Comparison of ENCODE assay signal across 14 cellular contexts in the genomic region with DNA sequence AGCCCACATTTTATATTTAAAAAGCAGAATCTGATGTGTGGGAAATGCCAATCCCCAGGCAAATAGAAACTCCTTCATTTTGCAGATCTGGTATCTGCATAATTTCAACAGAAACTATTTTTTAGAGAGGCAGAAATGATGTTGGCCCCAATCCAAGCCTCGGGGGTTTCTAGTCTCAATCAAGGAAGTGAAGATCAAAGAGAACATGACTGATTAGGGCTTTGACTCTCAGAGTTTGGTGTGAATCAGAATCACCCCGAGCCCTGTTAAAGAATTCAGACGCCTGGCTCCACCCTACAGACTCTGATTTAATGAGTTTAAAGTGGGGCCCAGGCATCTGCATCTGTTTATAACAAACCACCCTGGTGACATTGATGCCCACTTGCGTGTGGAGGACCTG. TPM values are rescaled to one million over a fixed set of nuclear protein-coding genes. Genes with fewer than 3 reads are reported as not detected.
DNase-seq lines count a peak whose midpoint lies in the region; ATAC-seq and TF ChIP-seq lines count a peak whose summit lies in the region.
"Had no signal": no experiment of that assay in that cellular context is flagged by ENCODE, and none has a peak within 500 bp of the region (broad histone marks: within the 10 kb centered on the region; RNA-seq: fewer than 3 reads in every experiment).

No MANE protein-coding gene starts in this region.

- H3K27ac Mint-ChIP-seq in activated CD4-positive, alpha-beta T cell treated with anti-CD3 and anti-CD28 coated beads, Interleukin-2, amount 10 ng/mL, durations not matched to agents 7 days and 5 days = peak overlapping the region; percentile 46
- H3K27ac Mint-ChIP-seq: activated T-helper 1 cell treated with anti-CD3 and anti-CD28 coated beads, Interleukin-12 subunit alpha, Interleukin-12 subunit beta, Interleukin-2, Interleukin-4 antibody, amounts not matched to agents 30 ng/mL and 10 ng/mL and 1 ng/mL, durations not matched to agents 14 hours and 24 hours and 36 hours; immature natural killer cell; nephron had no signal

- H3K4me2 ChIP-seq in SK-N-SH (no peak overlapping the region), OCI-LY7 (ENCODE audit: low read length) (no peak overlapping the region)

- DNase-seq in SK-N-SH = peak; percentile 38
- no peak for DNase-seq in activated CD4-positive, alpha-beta T cell treated with anti-CD3 and anti-CD28 coated beads, Interleukin-2, amount 10 ng/mL, durations not matched to agents 7 days and 5 days
- peak; percentile 9 for DNase-seq in effector CD8-positive, alpha-beta T cell (lab: John Stamatoyannopoulos, UW)
- DNase-seq in stimulated activated CD8-positive, alpha-beta memory T cell treated with anti-CD3 and anti-CD28 coated beads, Interleukin-4, amount 100 ng/mL, for 48 hours = peak; percentile 75
- DNase-seq in OCI-LY7 (ENCODE audit: low spot score) = no peak
- no peak for DNase-seq in NCI-H345 treated with DMSO at 0.1 percent for 48 hours (lab: John Stamatoyannopoulos, UW; ENCODE audit: unreplicated experiment)
- no peak for DNase-seq in 8988T
- DNase-seq: immature natural killer cell, NCI-H1436 treated with DMSO at 0.1 percent for 48 hours had no signal

- POLR2A ChIA-PET in SK-N-SH (lab: Yijun Ruan, JAX) (no interaction called here), OCI-LY7 (lab: Charles Lee) (interaction anchor here (0.6 kb wide), 1 partner anchor 351 kb away, joined by 4 read pairs; no protein-coding TSS in a partner anchor)
- POLR2A ChIA-PET in activated CD4-positive, alpha-beta T cell treated with anti-CD3 and anti-CD28 coated beads, Interleukin-2, amount 10 ng/mL, durations not matched to agents 7 days and 5 days (lab: Charles Lee) = no interaction called here

- H2AFZ ChIP-seq in SK-N-SH (ENCODE audit: low read depth) = peak overlapping the region; percentile 44; the same call in 1 of the 2 replicates
- no peak overlapping the region for H2AFZ ChIP-seq in OCI-LY7 (ENCODE audit: low read length)

- intact Hi-C loops in OCI-LY7 (cut with micrococcal nuclease; ENCODE audit: unreplicated experiment) = no loop called here

- H3K4me3 ChIP-seq in SK-N-SH (ENCODE audit: low read depth in 2 of 2, low read length in 1 of 2) = no peak overlapping the region
- H3K4me3 ChIP-seq in OCI-LY7 (ENCODE audit: low read depth, low read length, poor library complexity, severe bottlenecking) = no peak overlapping the region

- H3K4me3 Mint-ChIP-seq in activated CD4-positive, alpha-beta T cell treated with anti-CD3 and anti-CD28 coated beads, Interleukin-2, amount 10 ng/mL, durations not matched to agents 7 days and 5 days = no peak overlapping the region
- H3K4me3 Mint-ChIP-seq: activated T-helper 1 cell treated with anti-CD3 and anti-CD28 coated beads, Interleukin-12 subunit alpha, Interleukin-12 subunit beta, Interleukin-2, Interleukin-4 antibody, amounts not matched to agents 30 ng/mL and 10 ng/mL and 1 ng/mL, durations not matched to agents 14 hours and 24 hours and 36 hours; immature natural killer cell; nephron had no signal

- WGBS in SK-N-SH (ENCODE audit: low lambda C conversion rate) = 13% methylated on average over 3 of the region's 4 CpGs

- no peak for TF ChIP-seq RAD21 in SK-N-SH (IDR thresholded peaks at IDR 0.05; ENCODE audit: low read length)

- no peaks in the 10 kb centered on the region for H3K27me3 ChIP-seq in SK-N-SH (ENCODE audit: insufficient read depth)

- no peaks in the 10 kb centered on the region for H3K9me3 ChIP-seq in SK-N-SH
- H3K9me3 ChIP-seq in OCI-LY7 (ENCODE audit: low read length) = no peaks in the 10 kb centered on the region

- CTCF ChIA-PET in SK-N-SH (lab: Yijun Ruan, JAX) (no interaction called here), OCI-LY7 (lab: Charles Lee; ENCODE audit: unreplicated experiment) (no interaction called here)
- CTCF ChIA-PET in activated CD4-positive, alpha-beta T cell treated with anti-CD3 and anti-CD28 coated beads, Interleukin-2, amount 10 ng/mL, durations not matched to agents 7 days and 5 days (lab: Charles Lee) = no interaction called here

- H3K27ac ChIP-seq in SK-N-SH (ENCODE audit: low read depth in 2 of 2, low read length in 1 of 2) (no peak overlapping the region), OCI-LY7 (ENCODE audit: low read depth, low read length, poor library complexity, severe bottlenecking) (no peak overlapping the region)
- H3K27ac ChIP-seq: 22Rv1, epithelial cell of prostate had no signal

- TF ChIP-seq CTCF in SK-N-SH (IDR thresholded peaks at IDR 0.05) (no peak), OCI-LY7 (conservative IDR thresholded peaks at IDR 0.05; ENCODE audit: low read length) (no peak)

- no peaks in the 10 kb centered on the region for H3K36me3 Mint-ChIP-seq in activated CD4-positive, alpha-beta T cell treated with anti-CD3 and anti-CD28 coated beads, Interleukin-2, amount 10 ng/mL, durations not matched to agents 7 days and 5 days (ENCODE audit: low read depth)
- H3K36me3 Mint-ChIP-seq: immature natural killer cell had no signal

- no TSS peak for BruUV-seq in OCI-LY7 (replicated peaks; lab: Mats Ljungman, UMichigan)

- H3K36me3 ChIP-seq in SK-N-SH (replicated peaks in 1 of 2; ENCODE audit: control insufficient read depth in 1 of 2, insufficient read depth in 2 of 2, low read length in 1 of 2) = no peaks in the 10 kb centered on the region
- no peaks in the 10 kb centered on the region for H3K36me3 ChIP-seq in OCI-LY7 (ENCODE audit: insufficient read depth, low read length)

- peaks cover 3% of the 10 kb centered on the region for H3F3A ChIP-seq in SK-N-SH (replicated peaks; ENCODE audit: insufficient read depth)

- H3K27me3 Mint-ChIP-seq in activated CD4-positive, alpha-beta T cell treated with anti-CD3 and anti-CD28 coated beads, Interleukin-2, amount 10 ng/mL, durations not matched to agents 7 days and 5 days = no peaks in the 10 kb centered on the region

- H3K4me1 ChIP-seq in SK-N-SH (ENCODE audit: control insufficient read depth in 1 of 2, insufficient read depth in 2 of 2, low read depth in 1 of 2, low read length in 1 of 2) (peaks cover 0 to 2% of the 10 kb centered on the region in 2 experiments; a peak in 2 of 4 replicates), OCI-LY7 (ENCODE audit: insufficient read depth, low read length, poor library complexity, severe bottlenecking) (no peaks in the 10 kb centered on the region)

- no peak for TF ChIP-seq EP300 in SK-N-SH (IDR thresholded peaks at IDR 0.05; ENCODE audit: borderline replicate concordance in 1 of 2, low read depth in 1 of 2, low read length in 1 of 2)

- peaks cover 4% of the 10 kb centered on the region for H3K4me1 Mint-ChIP-seq in activated CD4-positive, alpha-beta T cell treated with anti-CD3 and anti-CD28 coated beads, Interleukin-2, amount 10 ng/mL, durations not matched to agents 7 days and 5 days
- H3K4me1 Mint-ChIP-seq: immature natural killer cell, nephron had no signal

- H3K9me2 ChIP-seq in SK-N-SH (no peaks in the 10 kb centered on the region), OCI-LY7 (ENCODE audit: insufficient read depth, low read length) (no peaks in the 10 kb centered on the region)

- H4K20me1 ChIP-seq in SK-N-SH (ENCODE audit: insufficient read depth) (no peaks in the 10 kb centered on the region), OCI-LY7 (ENCODE audit: insufficient read depth, low read length) (no peaks in the 10 kb centered on the region)

- no peaks in the 10 kb centered on the region for H3K79me2 ChIP-seq in SK-N-SH (ENCODE audit: insufficient read depth)
- no peaks in the 10 kb centered on the region for H3K79me2 ChIP-seq in OCI-LY7 (ENCODE audit: insufficient read depth, low read depth, low read length)

- no peak overlapping the region for H3K9ac ChIP-seq in SK-N-SH

- ATAC-seq in SK-N-SH treated with all-trans-retinoic acid at 6 μM for 48 hours = no peak

- H3K9me3 Mint-ChIP-seq in activated CD4-positive, alpha-beta T cell treated with anti-CD3 and anti-CD28 coated beads, Interleukin-2, amount 10 ng/mL, durations not matched to agents 7 days and 5 days = no peaks in the 10 kb centered on the region
- H3K9me3 Mint-ChIP-seq: activated T-helper 1 cell treated with anti-CD3 and anti-CD28 coated beads, Interleukin-12 subunit alpha, Interleukin-12 subunit beta, Interleukin-2, Interleukin-4 antibody, amounts not matched to agents 30 ng/mL and 10 ng/mL and 1 ng/mL, durations not matched to agents 14 hours and 24 hours and 36 hours; immature natural killer cell; nephron had no signal

TF ChIP-seq in SK-N-SH, 30 proteins besides CTCF, POLR2A, EP300 and RAD21 (continues in another document):
- TF ChIP-seq, protein P1, sequence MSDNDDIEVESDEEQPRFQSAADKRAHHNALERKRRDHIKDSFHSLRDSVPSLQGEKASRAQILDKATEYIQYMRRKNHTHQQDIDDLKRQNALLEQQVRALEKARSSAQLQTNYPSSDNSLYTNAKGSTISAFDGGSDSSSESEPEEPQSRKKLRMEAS (IDR thresholded peaks at IDR 0.05; ENCODE audit: low read depth) = no peak
- TF ChIP-seq NFIC (IDR thresholded peaks at IDR 0.05; ENCODE audit: borderline replicate concordance) = no peak; the same call in 1 of the 2 replicates
- TF ChIP-seq MEF2A (IDR thresholded peaks at IDR 0.05; ENCODE audit: borderline replicate concordance, low read depth) = no peak
- no peak for TF ChIP-seq RFX5 (IDR thresholded peaks at IDR 0.05; ENCODE audit: low read length)

TF ChIP-seq in SK-N-SH treated with all-trans-retinoic acid at 6 μM for 48 hours, 23 proteins besides CTCF, POLR2A, EP300 and RAD21 (continues in another document):
- TF ChIP-seq ZNF565 (CRISPR knock-in tag; conservative IDR thresholded peaks at IDR 0.05; ENCODE audit: low read depth) (no peak), SNAI2 (CRISPR knock-in tag; IDR thresholded peaks at IDR 0.05) (no peak), PPARA (CRISPR knock-in tag; IDR thresholded peaks at IDR 0.05; ENCODE audit: borderline replicate concordance) (no peak), GLIS3 (CRISPR knock-in tag; IDR thresholded peaks at IDR 0.05) (no peak), CSDC2 (CRISPR knock-in tag; IDR thresholded peaks at IDR 0.05) (no peak)

RNA-seq across cellular contexts. Expression of a gene that starts 36.7 kb away (rescaled TPM):
- polyA plus RNA-seq in SK-N-SH (2012; rRNA removed) = 129 and 162 TPM in 2 replicates
- 170 and 186 TPM in 2 replicates for polyA plus RNA-seq in SK-N-SH (2012; cell fraction: cytosol; rRNA removed)
- 118 and 177 TPM in 2 replicates for polyA plus RNA-seq in SK-N-SH (2012; cell fraction: nucleus; rRNA removed)
- total RNA-seq in activated CD4-positive, alpha-beta T cell treated with anti-CD3 and anti-CD28 coated beads, Interleukin-2, amount 10 ng/mL, durations not matched to agents 7 days and 5 days = 10 to 100 TPM; 34.9 to 40.3 TPM
- total RNA-seq in OCI-LY7 (2014; rRNA removed; shearing (Covaris generic)) = 12.7 and 15.0 TPM in 2 replicates
- total RNA-seq in OCI-LY7 (2022) = 35.3 and 41.4 TPM in 2 replicates

Comparison
In these comparisons a context has a peak if more than half of its experiments do, and no peak if none do; other contexts are left out.
1. DNase-seq: peak in SK-N-SH (single experiment), effector CD8-positive, alpha-beta T cell (single experiment) and stimulated activated CD8-positive, alpha-beta memory T cell treated with anti-CD3 and anti-CD28 coated beads, Interleukin-4, amount 100 ng/mL, for 48 hours (single experiment); none in activated CD4-positive, alpha-beta T cell treated with anti-CD3 and anti-CD28 coated beads, Interleukin-2, amount 10 ng/mL, durations not matched to agents 7 days and 5 days (single experiment), OCI-LY7 (single experiment), NCI-H345 treated with DMSO at 0.1 percent for 48 hours (single experiment) and 8988T (single experiment).